In the genomic region with DNA sequence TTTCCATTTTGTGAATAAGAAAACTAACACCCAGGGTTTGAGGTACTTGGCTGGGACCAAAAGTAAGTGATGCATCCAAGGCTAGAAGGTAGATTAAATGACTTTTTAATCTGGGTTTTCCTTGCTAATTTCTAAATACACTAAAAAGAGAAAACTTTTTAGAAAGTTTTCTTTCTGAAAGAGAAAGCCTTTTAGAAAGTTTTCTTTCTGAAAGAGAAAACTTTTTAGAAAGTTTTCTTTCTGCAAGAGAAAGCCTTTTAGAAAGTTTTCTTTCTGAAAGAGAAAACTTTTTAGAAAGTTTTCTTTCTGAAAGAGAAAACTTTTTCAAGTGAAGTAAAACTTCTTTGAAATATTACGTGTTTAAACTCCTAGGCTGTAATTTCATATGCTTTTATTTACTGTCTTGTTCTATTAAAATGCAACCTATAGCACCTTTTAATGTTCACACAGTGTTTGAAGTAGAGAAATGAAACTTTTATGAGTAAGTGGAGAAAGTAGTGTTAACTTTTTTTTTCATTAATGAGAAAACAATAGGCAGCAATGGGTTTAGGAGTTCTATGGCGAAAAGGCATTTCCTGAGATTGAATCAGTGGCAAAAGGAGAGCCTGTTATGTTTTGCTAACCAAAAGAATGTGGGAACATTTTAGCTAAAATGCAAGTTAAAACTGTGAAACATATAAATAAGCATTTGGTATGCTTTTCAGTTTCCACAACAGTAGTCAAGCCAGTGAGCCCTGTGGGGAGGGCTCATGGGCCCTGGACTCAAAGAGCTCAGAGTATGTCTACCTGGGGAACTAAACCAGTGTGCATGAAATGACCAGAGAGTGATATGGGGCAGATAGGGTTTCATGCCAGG, we compare ENCODE assay signal across 11 cellular contexts.
DNase-seq lines count a peak whose midpoint lies in the region; ATAC-seq, FAIRE-seq and TF ChIP-seq lines count a peak whose summit lies in the region.
"Had no signal": no experiment of that assay in that cellular context is flagged by ENCODE, and none has a peak within 500 bp of the region (broad histone marks: within the 10 kb centered on the region; RNA-seq: fewer than 3 reads in every experiment).

No MANE protein-coding gene starts in this region.

- no peak for DNase-seq in stimulated activated naive CD8-positive, alpha-beta T cell treated with anti-CD3 and anti-CD28 coated beads, Interleukin-15, Interleukin-2, amounts not matched to agents 100 U/mL and 50 U/mL, for 24 hours
- DNase-seq in T-cell (no peak), endothelial cell of umbilical vein (ENCODE audit: low read depth, low spot score) (peak; percentile 74), GM12892 (ENCODE audit: insufficient read length) (no peak), NCI-H128 (lab: John Stamatoyannopoulos, UW; ENCODE audit: unreplicated experiment) (no peak), DMS 273 treated with DMSO at 0.1 percent for 48 hours (lab: John Stamatoyannopoulos, UW) (no peak)
- DNase-seq: activated CD8-positive, alpha-beta memory T cell treated with anti-CD3 and anti-CD28 coated beads for 24 hours; NCI-H526 had no signal

- no peaks in the 10 kb centered on the region for H4K20me1 ChIP-seq in endothelial cell of umbilical vein (replicated peaks; ENCODE audit: control insufficient read depth, extremely low read depth, insufficient read depth, low read length)

- H3K4me3 ChIP-seq in endothelial cell of umbilical vein (replicated peaks in 1 of 3; ENCODE audit: insufficient read depth in 1 of 3, low read depth in 1 of 3, low read length in 3 of 3): no peak overlapping the region
- H3K4me3 ChIP-seq: SK-N-MC had no signal

- TF ChIP-seq CTCF in endothelial cell of umbilical vein (IDR thresholded peaks at IDR 0.05; ENCODE audit: extremely low read depth in 1 of 2, insufficient read depth in 1 of 2, low read depth in 1 of 2, low read length in 2 of 2): no peak

- TF ChIP-seq POLR2A in endothelial cell of umbilical vein (IDR thresholded peaks at IDR 0.05; ENCODE audit: low read depth, low read length) (no peak), GM12892 (IDR thresholded peaks at IDR 0.05; ENCODE audit: low read depth, low read length) (no peak)

- intact Hi-C loops in endothelial cell of umbilical vein (cut with micrococcal nuclease): loop anchor here (1.0 to 5.0 kb wide), 5 partner anchors 11 to 437 kb away; partner anchors contain the start of gene ADRA2A

- no peaks in the 10 kb centered on the region for H3K9me3 ChIP-seq in endothelial cell of umbilical vein (replicated peaks; ENCODE audit: control insufficient read depth, insufficient read depth, low read length)

- peak overlapping the region; percentile 14 for H3K4me3 Mint-ChIP-seq in stimulated activated naive CD8-positive, alpha-beta T cell treated with anti-CD3 and anti-CD28 coated beads, Interleukin-15, Interleukin-2, amounts not matched to agents 100 ng/mL and 50 ng/mL, for 24 hours
- peak overlapping the region in 1 of 3 donors; percentile 2 for H3K4me3 Mint-ChIP-seq in T-cell

- H2AFZ ChIP-seq in endothelial cell of umbilical vein (ENCODE audit: low read depth, low read length): peak overlapping the region; percentile 84

- H3K27me3 Mint-ChIP-seq in stimulated activated naive CD8-positive, alpha-beta T cell treated with anti-CD3 and anti-CD28 coated beads, Interleukin-15, Interleukin-2, amounts not matched to agents 100 ng/mL and 50 ng/mL, for 24 hours: no peaks in the 10 kb centered on the region
- no peaks in the 10 kb centered on the region for H3K27me3 Mint-ChIP-seq in T-cell

- H3K4me1 Mint-ChIP-seq in stimulated activated naive CD8-positive, alpha-beta T cell treated with anti-CD3 and anti-CD28 coated beads, Interleukin-15, Interleukin-2, amounts not matched to agents 100 ng/mL and 50 ng/mL, for 24 hours (ENCODE audit: low read depth): peaks cover 61% of the 10 kb centered on the region
- peaks cover 62 to 84% (median 64%) of the 10 kb centered on the region in 3 donors for H3K4me1 Mint-ChIP-seq in T-cell

- H3K4me2 ChIP-seq in endothelial cell of umbilical vein (ENCODE audit: insufficient read depth, low read length): peak overlapping the region; percentile 68

- no peaks in the 10 kb centered on the region for H3K36me3 ChIP-seq in endothelial cell of umbilical vein (ENCODE audit: control insufficient read depth in 2 of 2, extremely low read depth in 1 of 2, insufficient read depth in 2 of 2, low read length in 2 of 2)

- no peaks in the 10 kb centered on the region for H3K9me1 ChIP-seq in endothelial cell of umbilical vein (replicated peaks; ENCODE audit: control insufficient read depth, extremely low read depth, insufficient read depth, low read length)

- POLR2A ChIA-PET in T-cell (lab: Charles Lee) (interaction anchor here in 1 of 2 donors (0.5 kb wide), 1 partner anchor 552 kb away, joined by 6 read pairs; no protein-coding TSS in a partner anchor), endothelial cell of umbilical vein (lab: Charles Lee) (interaction anchor here (0.7 to 1.1 kb wide), 2 partner anchors 11 to 124 kb away, joined by 3 read pairs; no protein-coding TSS in a partner anchor)

- no peak for ATAC-seq in stimulated activated naive CD8-positive, alpha-beta T cell treated with anti-CD3 and anti-CD28 coated beads, Interleukin-15, Interleukin-2, amounts not matched to agents 100 U/mL and 50 U/mL, for 24 hours
- ATAC-seq in T-cell (replicated peaks in 1 of 4): no peak
- no peak for ATAC-seq in HG02870 (IDR thresholded peaks at IDR 0.05; ENCODE audit: unreplicated experiment)

- no TSS peak for BruUV-seq in endothelial cell of umbilical vein (replicated peaks; lab: Mats Ljungman, UMichigan)

- peak overlapping the region; percentile 49 for H3K9ac ChIP-seq in endothelial cell of umbilical vein (replicated peaks; ENCODE audit: extremely low read depth, insufficient read depth, low read length)

- CTCF ChIA-PET in T-cell (lab: Charles Lee) (interaction anchor here (0.5 to 3.1 kb wide), 3 partner anchors 11 to 381 kb away, joined by 3 to 19 read pairs (median 4); no protein-coding TSS in a partner anchor), endothelial cell of umbilical vein (lab: Charles Lee) (interaction anchor here (0.9 to 1.6 kb wide), 4 partner anchors 9 to 1389 kb away, joined by 5 to 15 read pairs (median 8); no protein-coding TSS in a partner anchor)

- H3K27ac ChIP-seq in endothelial cell of umbilical vein (ENCODE audit: insufficient read depth, low read depth, low read length): peak overlapping the region; percentile 87
- H3K27ac ChIP-seq: SK-N-MC had no signal

- H3K4me1 ChIP-seq in endothelial cell of umbilical vein (ENCODE audit: control insufficient read depth, extremely low read depth, insufficient read depth, low read length): peaks cover 23% of the 10 kb centered on the region

- no peaks in the 10 kb centered on the region for H3K79me2 ChIP-seq in endothelial cell of umbilical vein (ENCODE audit: control insufficient read depth, insufficient read depth, low read length)

- FAIRE-seq in endothelial cell of umbilical vein (lab: Jason Lieb, UNC) (peak; percentile 92), GM12892 (lab: Jason Lieb, UNC) (no peak)

- H3K27me3 ChIP-seq in endothelial cell of umbilical vein (ENCODE audit: control insufficient read depth in 2 of 2, insufficient read depth in 2 of 2, low read length in 2 of 2): peaks cover 2 to 5% of the 10 kb centered on the region in 2 experiments

- H3K27ac Mint-ChIP-seq in stimulated activated naive CD8-positive, alpha-beta T cell treated with anti-CD3 and anti-CD28 coated beads, Interleukin-15, Interleukin-2, amounts not matched to agents 100 ng/mL and 50 ng/mL, for 24 hours: peak overlapping the region; percentile 83
- H3K27ac Mint-ChIP-seq in T-cell: peak overlapping the region; percentile 84 to 91

- H3K9me3 Mint-ChIP-seq in stimulated activated naive CD8-positive, alpha-beta T cell treated with anti-CD3 and anti-CD28 coated beads, Interleukin-15, Interleukin-2, amounts not matched to agents 100 ng/mL and 50 ng/mL, for 24 hours: peaks cover 18% of the 10 kb centered on the region
- H3K9me3 Mint-ChIP-seq in T-cell: peaks cover 6 to 17% (median 6%) of the 10 kb centered on the region in 3 donors

- dilution Hi-C loops in endothelial cell of umbilical vein (cut with MboI; ENCODE audit: extremely low pct_ligation_motif_present, low sequenced_read_pairs): no loop called here

- peaks cover 21% of the 10 kb centered on the region for H3K36me3 Mint-ChIP-seq in stimulated activated naive CD8-positive, alpha-beta T cell treated with anti-CD3 and anti-CD28 coated beads, Interleukin-15, Interleukin-2, amounts not matched to agents 100 ng/mL and 50 ng/mL, for 24 hours (ENCODE audit: low read depth)
- H3K36me3 Mint-ChIP-seq in T-cell: no peaks in the 10 kb centered on the region

TF ChIP-seq in endothelial cell of umbilical vein, 7 proteins besides CTCF, POLR2A, EP300 and RAD21:
- TF ChIP-seq, protein P1, sequence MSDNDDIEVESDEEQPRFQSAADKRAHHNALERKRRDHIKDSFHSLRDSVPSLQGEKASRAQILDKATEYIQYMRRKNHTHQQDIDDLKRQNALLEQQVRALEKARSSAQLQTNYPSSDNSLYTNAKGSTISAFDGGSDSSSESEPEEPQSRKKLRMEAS (IDR thresholded peaks at IDR 0.05; ENCODE audit: insufficient read depth, insufficient read length): no peak
- no peak for TF ChIP-seq JUN (IDR thresholded peaks at IDR 0.05; ENCODE audit: borderline replicate concordance, insufficient read depth, insufficient read length, low read depth)
- TF ChIP-seq POLR2AphosphoS5 (IDR thresholded peaks at IDR 0.05; ENCODE audit: insufficient read depth, low read depth, low read length): no peak
- TF ChIP-seq MYC (IDR thresholded peaks at IDR 0.05; ENCODE audit: low read depth, low read length): no peak
- no peak for TF ChIP-seq EZH2 (IDR thresholded peaks at IDR 0.05; ENCODE audit: borderline replicate concordance, low read depth, low read length, severe bottlenecking)
- TF ChIP-seq FOS (IDR thresholded peaks at IDR 0.05; ENCODE audit: borderline replicate concordance, insufficient read depth, low read length): no peak
- TF ChIP-seq GATA2 (IDR thresholded peaks at IDR 0.05; ENCODE audit: insufficient read depth, insufficient read length, low read depth, low read length): no peak
TF ChIP-seq in endothelial cell of umbilical vein: peak in this region for 0.
